ENCODE assay signal across 17 cellular contexts in the genomic region with DNA sequence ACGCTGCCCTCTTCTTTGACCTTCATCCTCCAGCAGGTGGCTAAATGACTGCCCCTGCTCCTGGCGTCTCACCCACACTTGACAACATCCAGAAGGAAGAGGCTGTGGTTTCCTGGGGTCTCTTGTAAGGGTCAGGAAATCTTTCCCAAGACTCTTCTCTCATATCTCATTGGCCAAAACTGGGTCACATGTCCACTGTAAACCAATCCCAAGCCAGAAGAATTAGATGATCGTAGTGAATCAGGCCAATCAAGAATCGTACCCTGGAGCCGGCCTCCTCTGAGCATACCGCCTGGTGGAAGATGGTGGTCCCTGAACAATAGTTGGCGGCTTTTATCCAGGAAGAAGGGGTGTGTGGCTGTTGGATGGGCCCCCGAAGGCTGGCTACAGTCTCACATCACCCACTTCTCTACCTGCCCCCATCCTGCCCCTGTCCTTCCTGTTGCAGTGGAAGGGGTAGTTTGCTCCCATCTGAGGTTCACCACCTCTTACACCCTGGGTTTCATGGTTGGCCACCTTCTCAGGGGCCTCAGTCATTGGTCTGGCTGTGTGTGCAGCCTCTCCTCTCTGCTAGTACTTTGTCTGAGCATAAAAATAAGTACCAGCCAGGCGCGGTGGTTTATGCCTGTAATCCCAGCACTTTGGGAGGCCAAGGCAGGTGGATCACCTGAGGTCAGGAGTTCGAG. TPM values are rescaled to one million over a fixed set of nuclear protein-coding genes. Genes with fewer than 3 reads are reported as not detected.
"Had no signal": no experiment of that assay in that cellular context is flagged by ENCODE, and none has a peak within 500 bp of the region (broad histone marks: within the 10 kb centered on the region; RNA-seq: fewer than 3 reads in every experiment).

No MANE protein-coding gene starts in this region.

- H3K4me3 ChIP-seq: adrenal gland, colonic mucosa, esophagus squamous epithelium, right lobe of liver, stomach, thoracic aorta, upper lobe of right lung had no signal

- H3K4me3 Mint-ChIP-seq: activated CD4-positive, alpha-beta T cell treated with anti-CD3 and anti-CD28 coated beads, Interleukin-2, amount 10 ng/mL, durations not matched to agents 7 days and 5 days; activated T-helper 1 cell treated with anti-CD3 and anti-CD28 coated beads, Interleukin-12 subunit alpha, Interleukin-12 subunit beta, Interleukin-2, Interleukin-4 antibody, amounts not matched to agents 30 ng/mL and 10 ng/mL and 1 ng/mL, durations not matched to agents 14 hours and 24 hours and 36 hours; neural crest cell had no signal

- DNase-seq: activated CD4-positive, alpha-beta T cell treated with anti-CD3 and anti-CD28 coated beads, Interleukin-2, amount 10 ng/mL, durations not matched to agents 7 days and 5 days; activated naive CD4-positive, alpha-beta T cell treated with Interleukin-2 at 50 U/mL for 16 hours; adrenal gland; caudate nucleus; colonic mucosa; esophagus squamous epithelium; hippocampal formation; mesendoderm; right lobe of liver; stomach; upper lobe of right lung had no signal

- H3K36me3 ChIP-seq: adrenal gland, colonic mucosa, esophagus squamous epithelium, right lobe of liver, stomach, thoracic aorta, upper lobe of right lung had no signal

- H3K9me3 ChIP-seq: adrenal gland, colonic mucosa, esophagus squamous epithelium, right lobe of liver, stomach, thoracic aorta, upper lobe of right lung had no signal

- H3K27me3 ChIP-seq: adrenal gland, colonic mucosa, right lobe of liver, stomach, upper lobe of right lung had no signal

- H3K4me1 Mint-ChIP-seq: neural crest cell had no signal

- H3K27ac Mint-ChIP-seq: activated T-helper 1 cell treated with anti-CD3 and anti-CD28 coated beads, Interleukin-12 subunit alpha, Interleukin-12 subunit beta, Interleukin-2, Interleukin-4 antibody, amounts not matched to agents 30 ng/mL and 10 ng/mL and 1 ng/mL, durations not matched to agents 14 hours and 24 hours and 36 hours had no signal

- H3K27ac ChIP-seq: adrenal gland, colonic mucosa, esophagus squamous epithelium, right lobe of liver, stomach, thoracic aorta, upper lobe of right lung had no signal

- H3K9me3 Mint-ChIP-seq: activated CD4-positive, alpha-beta T cell treated with anti-CD3 and anti-CD28 coated beads, Interleukin-2, amount 10 ng/mL, durations not matched to agents 7 days and 5 days; activated T-helper 1 cell treated with anti-CD3 and anti-CD28 coated beads, Interleukin-12 subunit alpha, Interleukin-12 subunit beta, Interleukin-2, Interleukin-4 antibody, amounts not matched to agents 30 ng/mL and 10 ng/mL and 1 ng/mL, durations not matched to agents 14 hours and 24 hours and 36 hours; neural crest cell had no signal

- ATAC-seq: upper lobe of right lung had no signal

- H3K4me1 ChIP-seq: colonic mucosa, esophagus squamous epithelium, right lobe of liver, stomach, upper lobe of right lung had no signal

RNA-seq across cellular contexts. Expression of a gene that starts 3.8 kb away (rescaled TPM):
- total RNA-seq: activated CD4-positive, alpha-beta T cell treated with anti-CD3 and anti-CD28 coated beads, Interleukin-2, amount 10 ng/mL, durations not matched to agents 7 days and 5 days; adrenal gland; esophagus squamous epithelium; fibroblast of villous mesenchyme; lower leg skin; neural crest cell; osteocyte; right lobe of liver; thoracic aorta; upper lobe of right lung had no signal
- polyA plus RNA-seq: stomach had no signal
